ENCODE assay signal across 8 cellular contexts in the genomic region with DNA sequence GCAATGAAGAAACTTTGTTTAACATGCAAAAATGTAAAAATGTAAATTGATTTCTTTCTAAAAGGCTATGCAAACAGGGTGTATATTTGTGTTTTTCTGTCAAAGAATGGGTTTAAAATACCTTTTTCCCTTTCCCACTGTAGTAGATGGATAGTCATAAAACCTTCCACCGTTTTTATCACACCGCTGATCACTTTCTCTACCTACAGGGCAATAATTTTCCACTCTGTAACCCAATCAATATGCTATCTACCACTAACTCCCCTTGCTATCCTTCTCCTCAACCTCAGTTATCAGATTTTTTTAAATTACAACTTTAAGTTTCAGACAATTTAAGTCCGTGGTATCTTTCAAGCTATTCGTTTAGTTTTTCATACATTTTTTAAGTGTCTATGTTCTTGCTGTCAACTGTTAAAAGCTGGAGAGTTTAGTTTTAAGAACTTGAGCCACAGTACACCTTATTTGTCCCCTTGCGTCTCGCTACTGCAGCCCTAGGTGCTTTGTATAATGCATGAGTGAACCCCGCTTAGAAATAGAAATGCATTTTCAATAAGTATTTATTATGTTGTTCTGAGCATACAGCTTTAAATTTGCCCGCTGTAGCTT.
DNase-seq lines count a peak whose midpoint lies in the region; ATAC-seq and TF ChIP-seq lines count a peak whose summit lies in the region.

No MANE protein-coding gene starts in this region.

- no peak overlapping the region for H4K5ac ChIP-seq in H9 (ENCODE audit: insufficient read length, low read depth, low read length)

- H3K23me2 ChIP-seq in H9 (ENCODE audit: insufficient read length, low read depth, low read length, poor library complexity, severe bottlenecking), result peaks cover 13% of the 10 kb centered on the region

- H3K36me3 ChIP-seq in SJSA1, result no peaks in the 10 kb centered on the region
- H3K36me3 ChIP-seq in skeletal muscle satellite cell (ENCODE audit: insufficient read depth, low read length), result no peaks in the 10 kb centered on the region

- H3K14ac ChIP-seq in H9 (ENCODE audit: insufficient read depth, low read length), result no peak overlapping the region

- no peaks in the 10 kb centered on the region for H3K36me3 Mint-ChIP-seq in H9 (ENCODE audit: insufficient read depth in 1 of 3, low read depth in 3 of 3)

- no peak overlapping the region for H3K56ac ChIP-seq in H9 (ENCODE audit: insufficient read length, low read depth, low read length)

- no peak overlapping the region for H2BK5ac ChIP-seq in H9 (ENCODE audit: insufficient read length, low read length)

- peak overlapping the region in 2 of 3 experiments; percentile 93 to 97; a peak in 4 of 7 replicates for H3K27ac Mint-ChIP-seq in H9

- peaks cover 15 to 20% of the 10 kb centered on the region in 2 experiments for H3K4me1 Mint-ChIP-seq in H9

- no CpG with 5 or more reads among the region's 8 CpGs for WGBS in H9 (ENCODE audit: extremely low coverage, insufficient read length, low lambda C conversion rate)

- no peaks in the 10 kb centered on the region; a peak in 3 of 5 replicates for H3K9me3 Mint-ChIP-seq in H9

- no peak overlapping the region for H2BK15ac ChIP-seq in H9 (ENCODE audit: low read depth, low read length)

- H2BK120ac ChIP-seq in H9 (ENCODE audit: low read depth, low read length, poor library complexity, severe bottlenecking), result no peak overlapping the region

- H3K4me3 ChIP-seq in SJSA1 (peak overlapping the region; percentile 61), fibroblast of mammary gland (ENCODE audit: control insufficient read depth, low read depth, low read length) (peak overlapping the region; percentile 74), skeletal muscle satellite cell (ENCODE audit: low read length) (peak overlapping the region; percentile 78)

- H3T11ph ChIP-seq in H9 (ENCODE audit: low read length), result no peak overlapping the region

- H3K18ac ChIP-seq in H9 (ENCODE audit: insufficient read length, low read depth, low read length), result no peak overlapping the region

- DNase-seq in H9 (no peak), SJSA1 (ENCODE audit: low read depth in 1 of 2, low spot score in 2 of 2) (no peak), fibroblast of mammary gland (ENCODE audit: low read depth) (no peak), KG1 (lab: John Stamatoyannopoulos, UW) (no peak)
- DNase-seq in NK-92 treated with Interleukin-12 subunit alpha and Interleukin-12 subunit beta, amount 100 ng/mL, for 24 hours (lab: John Stamatoyannopoulos, UW), result no peak

- ATAC-seq in HG03280 (IDR thresholded peaks at IDR 0.05; ENCODE audit: unreplicated experiment) (no peak), GM18502 (IDR thresholded peaks at IDR 0.05; ENCODE audit: poor library complexity, unreplicated experiment) (no peak)

- H3K79me1 ChIP-seq in H9 (ENCODE audit: insufficient read depth, low read depth, low read length, poor library complexity, severe bottlenecking), result no peaks in the 10 kb centered on the region

- peaks cover 4% of the 10 kb centered on the region for H3K27me3 Mint-ChIP-seq in H9 (ENCODE audit: low read depth)

- TF ChIP-seq CTCF in H9 (conservative IDR thresholded peaks at IDR 0.05), result no peak
- no peak for TF ChIP-seq CTCF in fibroblast of mammary gland (conservative IDR thresholded peaks at IDR 0.05; ENCODE audit: control insufficient read depth, insufficient read depth, low read depth, low read length)

- no peaks in the 10 kb centered on the region for H3K79me2 ChIP-seq in H9 (ENCODE audit: insufficient read depth, low read length)

- H3K9ac ChIP-seq in H9 (ENCODE audit: extremely low read depth, insufficient read length, low read length) (no peak overlapping the region), skeletal muscle satellite cell (ENCODE audit: low read depth, low read length) (peak overlapping the region; percentile 98)

- H2BK12ac ChIP-seq in H9 (ENCODE audit: insufficient read length, low read depth, low read length), result no peak overlapping the region

- H3K4ac ChIP-seq in H9 (ENCODE audit: low read depth, low read length), result no peak overlapping the region

- H4K20me1 ChIP-seq in H9 (ENCODE audit: control insufficient read depth, insufficient read depth, insufficient read length), result no peaks in the 10 kb centered on the region

- H2AK5ac ChIP-seq in H9 (ENCODE audit: insufficient read length, low read length), result no peak overlapping the region

- peak overlapping the region; percentile 89 to 93 for H3K4me3 Mint-ChIP-seq in H9

- H3K4me2 ChIP-seq in H9 (ENCODE audit: insufficient read depth, insufficient read length, low read length) (peak overlapping the region; percentile 78), skeletal muscle satellite cell (ENCODE audit: low read length) (peak overlapping the region; percentile 94)

- H3K27me3 ChIP-seq in H9 (ENCODE audit: insufficient read depth, low read length) (no peaks in the 10 kb centered on the region), SJSA1 (replicated peaks) (no peaks in the 10 kb centered on the region; the same call in 1 of the 2 replicates), skeletal muscle satellite cell (ENCODE audit: control insufficient read depth, insufficient read depth, low read length) (no peaks in the 10 kb centered on the region)

- H3K9me3 ChIP-seq in H9 (ENCODE audit: control insufficient read depth, low read depth, low read length) (no peaks in the 10 kb centered on the region), SJSA1 (replicated peaks) (no peaks in the 10 kb centered on the region), skeletal muscle satellite cell (replicated peaks; ENCODE audit: low read length) (no peaks in the 10 kb centered on the region)

- H4K91ac ChIP-seq in H9 (ENCODE audit: insufficient read length, low read depth, low read length), result no peak overlapping the region

- H2AFZ ChIP-seq in H9 (ENCODE audit: low read length), result peak overlapping the region; percentile 0

- H3K23ac ChIP-seq in H9 (ENCODE audit: insufficient read length, low read depth, low read length), result no peak overlapping the region

- no peak overlapping the region for H4K8ac ChIP-seq in H9 (replicated peaks; ENCODE audit: insufficient read length, low read depth, low read length)

- H3K27ac ChIP-seq in H9 (ENCODE audit: insufficient read length, low read depth, low read length) (no peak overlapping the region), SJSA1 (peak overlapping the region; percentile 97)

- H2BK20ac ChIP-seq in H9 (ENCODE audit: low read depth, low read length, poor library complexity, severe bottlenecking), result no peak overlapping the region

- H3K4me1 ChIP-seq in H9 (ENCODE audit: insufficient read depth, low read length) (peaks cover 3% of the 10 kb centered on the region; the same call in 1 of the 2 replicates), SJSA1 (replicated peaks) (peaks cover 16% of the 10 kb centered on the region), skeletal muscle satellite cell (ENCODE audit: control insufficient read depth, insufficient read depth, low read length) (peaks cover 13% of the 10 kb centered on the region)
